Comparison of ENCODE assay signal across 7 cellular contexts in the genomic region with DNA sequence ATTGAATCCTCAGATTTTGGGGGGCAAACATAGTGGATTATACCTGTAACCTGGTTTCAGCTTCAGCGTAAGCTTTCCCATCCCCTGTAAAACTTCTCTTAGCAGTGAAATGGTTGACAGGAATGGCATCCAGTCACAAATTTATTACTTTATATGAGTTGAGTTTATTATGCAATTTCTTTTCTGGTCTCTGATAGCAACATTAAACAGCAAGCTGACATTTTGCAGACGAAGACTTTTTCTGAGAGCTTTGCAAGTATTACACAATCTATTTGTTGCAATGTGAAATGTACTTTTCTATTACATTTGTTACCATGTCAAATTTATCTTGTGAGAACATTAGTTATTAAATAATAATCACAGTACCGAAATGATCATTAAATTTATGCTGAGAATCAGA.
DNase-seq lines count a peak whose midpoint lies in the region; ATAC-seq and TF ChIP-seq lines count a peak whose summit lies in the region.

No MANE protein-coding gene starts in this region.

- peak overlapping the region; percentile 98 for H3K4me3 Mint-ChIP-seq in T-helper 17 cell

- no peaks in the 10 kb centered on the region for H3K27me3 ChIP-seq in HCT116 (ENCODE audit: insufficient read depth, low read length)

- CTCF ChIA-PET in HCT116 (lab: Charles Lee) = no interaction called here

- H3K4me1 Mint-ChIP-seq in T-helper 17 cell = peaks cover 15% of the 10 kb centered on the region

- H3K4me3 ChIP-seq in HCT116 (replicated peaks in 1 of 2; ENCODE audit: low read depth in 1 of 2, low read length in 2 of 2) (peak overlapping the region; percentile 67 to 77), fibroblast of pulmonary artery (replicated peaks; ENCODE audit: low read depth, low read length) (peak overlapping the region; percentile 75)

- intact Hi-C loops in HCT116 (cut with micrococcal nuclease) = loop anchor here (1.0 kb wide), 1 partner anchor 163 kb away; no protein-coding TSS in a partner anchor

- TF ChIP-seq RAD21 in HCT116 (IDR thresholded peaks at IDR 0.05; ENCODE audit: low read depth) = no peak

- H3K36me3 ChIP-seq in HCT116 (ENCODE audit: control insufficient read depth in 1 of 2, insufficient read depth in 2 of 2, low read length in 2 of 2) = no peaks in the 10 kb centered on the region

- no peak for TF ChIP-seq POLR2A in HCT116 (IDR thresholded peaks at IDR 0.05; ENCODE audit: borderline replicate concordance, extremely low read depth, insufficient read depth, insufficient read length)

- H3K4me2 ChIP-seq in HCT116 (ENCODE audit: low read length) = peak overlapping the region; percentile 73

- H3K9me2 ChIP-seq in HCT116 (ENCODE audit: insufficient read depth) = no peaks in the 10 kb centered on the region

- peaks cover 5% of the 10 kb centered on the region for H3K36me3 Mint-ChIP-seq in T-helper 17 cell (ENCODE audit: low read depth)

- H3K27ac Mint-ChIP-seq in T-helper 17 cell = peak overlapping the region; percentile 98

- H3K9me3 ChIP-seq in HCT116 (ENCODE audit: control insufficient read depth in 1 of 2, insufficient read depth in 1 of 2, low read depth in 1 of 2, low read length in 2 of 2) = no peaks in the 10 kb centered on the region
- H3K9me3 ChIP-seq in T-helper 17 cell (ENCODE audit: control insufficient read depth, low read length, poor library complexity, severe bottlenecking) = no peaks in the 10 kb centered on the region

- no peak for ATAC-seq in HCT116
- no peak for ATAC-seq in T-helper 17 cell
- no peak for ATAC-seq in HG03571 (IDR thresholded peaks at IDR 0.05; ENCODE audit: unreplicated experiment)
- ATAC-seq in GM18511 (IDR thresholded peaks at IDR 0.05; ENCODE audit: unreplicated experiment) = no peak
- no peak for ATAC-seq in GM21528 (IDR thresholded peaks at IDR 0.05; ENCODE audit: low FRiP score, unreplicated experiment)

- peaks cover 55% of the 10 kb centered on the region for H3K79me2 ChIP-seq in HCT116 (ENCODE audit: insufficient read depth, low read length)

- no peaks in the 10 kb centered on the region for H3K27me3 Mint-ChIP-seq in T-helper 17 cell

- peaks cover 0 to 9% of the 10 kb centered on the region in 2 experiments; a peak in 1 of 4 replicates for H3K4me1 ChIP-seq in HCT116 (ENCODE audit: control insufficient read depth in 1 of 2, insufficient read depth in 2 of 2, low read length in 2 of 2)

- H2AFZ ChIP-seq in HCT116 (ENCODE audit: low read depth, low read length, poor library complexity, severe bottlenecking) = no peak overlapping the region

- peak overlapping the region; percentile 71 for H3K9ac ChIP-seq in HCT116 (ENCODE audit: low read length)

- TF ChIP-seq CTCF in HCT116 (IDR thresholded peaks at IDR 0.05 in 2 of 3, conservative IDR thresholded peaks at IDR 0.05 in 1 of 3; ENCODE audit: borderline replicate concordance in 1 of 3, insufficient read depth in 1 of 3, low read depth in 2 of 3, low read length in 2 of 3) (no peak), fibroblast of pulmonary artery (IDR thresholded peaks at IDR 0.05; ENCODE audit: low read length, missing control alignments) (no peak)

- BruUV-seq in HCT116 (replicated peaks; lab: Mats Ljungman, UMichigan) = no TSS peak

- RAD21 ChIA-PET in HCT116 (lab: Charles Lee; ENCODE audit: low non-redundant PET in 1 of 2, low total read pairs in 2 of 2, uncharacterized antibody in 2 of 2, unreplicated experiment in 2 of 2) = no interaction called here

- peak overlapping the region; percentile 71; the same call in 1 of the 2 replicates for H3K27ac ChIP-seq in HCT116 (ENCODE audit: low read depth, low read length)

- DNase-seq in HCT116 (ENCODE audit: low read depth, low spot score) (no peak), T-helper 17 cell (no peak), fibroblast of pulmonary artery (ENCODE audit: low read depth) (peak; percentile 43), renal cortical epithelial cell (ENCODE audit: low read depth) (peak; percentile 1)

- H4K20me1 ChIP-seq in HCT116 (ENCODE audit: insufficient read depth) = no peaks in the 10 kb centered on the region

- POLR2A ChIA-PET in HCT116 (lab: Charles Lee) = no interaction called here

TF ChIP-seq in HCT116, 20 proteins besides CTCF, POLR2A, EP300 and RAD21:
- TF ChIP-seq SP1 (IDR thresholded peaks at IDR 0.05; ENCODE audit: low read depth) = no peak
- TF ChIP-seq, protein P1, sequence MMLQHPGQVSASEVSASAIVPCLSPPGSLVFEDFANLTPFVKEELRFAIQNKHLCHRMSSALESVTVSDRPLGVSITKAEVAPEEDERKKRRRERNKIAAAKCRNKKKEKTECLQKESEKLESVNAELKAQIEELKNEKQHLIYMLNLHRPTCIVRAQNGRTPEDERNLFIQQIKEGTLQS (IDR thresholded peaks at IDR 0.05) = no peak
- TF ChIP-seq YY1 (IDR thresholded peaks at IDR 0.05; ENCODE audit: extremely low read depth, insufficient replicate concordance, low read depth, low read length) = no peak
- TF ChIP-seq TCF7L2 (IDR thresholded peaks at IDR 0.05; ENCODE audit: borderline replicate concordance, extremely low read depth, insufficient read depth, insufficient read length) = no peak
- TF ChIP-seq SIN3A (IDR thresholded peaks at IDR 0.05; ENCODE audit: low read depth) = no peak
- TF ChIP-seq EGR1 (IDR thresholded peaks at IDR 0.05; ENCODE audit: low read depth) = no peak
- TF ChIP-seq POLR2AphosphoS5 (IDR thresholded peaks at IDR 0.05; ENCODE audit: low read depth, low read length) = no peak
- TF ChIP-seq EZH2 (IDR thresholded peaks at IDR 0.05) = no peak
- TF ChIP-seq, protein P2, sequence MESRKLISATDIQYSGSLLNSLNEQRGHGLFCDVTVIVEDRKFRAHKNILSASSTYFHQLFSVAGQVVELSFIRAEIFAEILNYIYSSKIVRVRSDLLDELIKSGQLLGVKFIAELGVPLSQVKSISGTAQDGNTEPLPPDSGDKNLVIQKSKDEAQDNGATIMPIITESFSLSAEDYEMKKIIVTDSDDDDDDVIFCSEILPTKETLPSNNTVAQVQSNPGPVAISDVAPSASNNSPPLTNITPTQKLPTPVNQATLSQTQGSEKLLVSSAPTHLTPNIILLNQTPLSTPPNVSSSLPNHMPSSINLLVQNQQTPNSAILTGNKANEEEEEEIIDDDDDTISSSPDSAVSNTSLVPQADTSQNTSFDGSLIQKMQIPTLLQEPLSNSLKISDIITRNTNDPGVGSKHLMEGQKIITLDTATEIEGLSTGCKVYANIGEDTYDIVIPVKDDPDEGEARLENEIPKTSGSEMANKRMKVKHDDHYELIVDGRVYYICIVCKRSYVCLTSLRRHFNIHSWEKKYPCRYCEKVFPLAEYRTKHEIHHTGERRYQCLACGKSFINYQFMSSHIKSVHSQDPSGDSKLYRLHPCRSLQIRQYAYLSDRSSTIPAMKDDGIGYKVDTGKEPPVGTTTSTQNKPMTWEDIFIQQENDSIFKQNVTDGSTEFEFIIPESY (IDR thresholded peaks at IDR 0.05; ENCODE audit: extremely low read depth, insufficient replicate concordance, low read length) = no peak
- TF ChIP-seq FOSL1 (IDR thresholded peaks at IDR 0.05; ENCODE audit: low read depth) = no peak
- no peak for TF ChIP-seq CEBPB (IDR thresholded peaks at IDR 0.05; ENCODE audit: low read depth)
- TF ChIP-seq ZFX (IDR thresholded peaks at IDR 0.05) = no peak
- TF ChIP-seq, protein P3, sequence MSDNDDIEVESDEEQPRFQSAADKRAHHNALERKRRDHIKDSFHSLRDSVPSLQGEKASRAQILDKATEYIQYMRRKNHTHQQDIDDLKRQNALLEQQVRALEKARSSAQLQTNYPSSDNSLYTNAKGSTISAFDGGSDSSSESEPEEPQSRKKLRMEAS (IDR thresholded peaks at IDR 0.05) = no peak
- TF ChIP-seq ZNF274 (IDR thresholded peaks at IDR 0.05; ENCODE audit: low read depth, low read length) = no peak
- TF ChIP-seq, protein P4, sequence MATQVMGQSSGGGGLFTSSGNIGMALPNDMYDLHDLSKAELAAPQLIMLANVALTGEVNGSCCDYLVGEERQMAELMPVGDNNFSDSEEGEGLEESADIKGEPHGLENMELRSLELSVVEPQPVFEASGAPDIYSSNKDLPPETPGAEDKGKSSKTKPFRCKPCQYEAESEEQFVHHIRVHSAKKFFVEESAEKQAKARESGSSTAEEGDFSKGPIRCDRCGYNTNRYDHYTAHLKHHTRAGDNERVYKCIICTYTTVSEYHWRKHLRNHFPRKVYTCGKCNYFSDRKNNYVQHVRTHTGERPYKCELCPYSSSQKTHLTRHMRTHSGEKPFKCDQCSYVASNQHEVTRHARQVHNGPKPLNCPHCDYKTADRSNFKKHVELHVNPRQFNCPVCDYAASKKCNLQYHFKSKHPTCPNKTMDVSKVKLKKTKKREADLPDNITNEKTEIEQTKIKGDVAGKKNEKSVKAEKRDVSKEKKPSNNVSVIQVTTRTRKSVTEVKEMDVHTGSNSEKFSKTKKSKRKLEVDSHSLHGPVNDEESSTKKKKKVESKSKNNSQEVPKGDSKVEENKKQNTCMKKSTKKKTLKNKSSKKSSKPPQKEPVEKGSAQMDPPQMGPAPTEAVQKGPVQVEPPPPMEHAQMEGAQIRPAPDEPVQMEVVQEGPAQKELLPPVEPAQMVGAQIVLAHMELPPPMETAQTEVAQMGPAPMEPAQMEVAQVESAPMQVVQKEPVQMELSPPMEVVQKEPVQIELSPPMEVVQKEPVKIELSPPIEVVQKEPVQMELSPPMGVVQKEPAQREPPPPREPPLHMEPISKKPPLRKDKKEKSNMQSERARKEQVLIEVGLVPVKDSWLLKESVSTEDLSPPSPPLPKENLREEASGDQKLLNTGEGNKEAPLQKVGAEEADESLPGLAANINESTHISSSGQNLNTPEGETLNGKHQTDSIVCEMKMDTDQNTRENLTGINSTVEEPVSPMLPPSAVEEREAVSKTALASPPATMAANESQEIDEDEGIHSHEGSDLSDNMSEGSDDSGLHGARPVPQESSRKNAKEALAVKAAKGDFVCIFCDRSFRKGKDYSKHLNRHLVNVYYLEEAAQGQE (IDR thresholded peaks at IDR 0.05; ENCODE audit: low read depth) = no peak
- TF ChIP-seq EZH2phosphoT487 (IDR thresholded peaks at IDR 0.05; ENCODE audit: borderline replicate concordance) = no peak
- TF ChIP-seq JUND (IDR thresholded peaks at IDR 0.05) = no peak

Comparison
In these comparisons a context has a peak if more than half of its experiments do, and no peak if none do; other contexts are left out.
1. DNase-seq: peak in fibroblast of pulmonary artery (single experiment) and renal cortical epithelial cell (single experiment); none in HCT116 (single experiment) and T-helper 17 cell (0 of 3).